ENCODE assay signal across 20 cellular contexts in genomic region chr15:80732148-80732547, GRCh38. TPM values are rescaled to one million over a fixed set of nuclear protein-coding genes. Genes with fewer than 3 reads are reported as not detected.
A peak's percentile ranks its signal among the peaks of the same experiment; 100 is the strongest.
DNase-seq lines count a peak whose midpoint lies in the region; ATAC-seq and TF ChIP-seq lines count a peak whose summit lies in the region.
"Had no signal": no experiment of that assay in that cellular context is flagged by ENCODE, and none has a peak within 500 bp of the region (broad histone marks: within the 10 kb centered on the region; RNA-seq: fewer than 3 reads in every experiment).

No MANE protein-coding gene starts in this region.

- no peak overlapping the region for H3K4me3 ChIP-seq in HEK293 (ENCODE audit: low read depth, low read length)
- no peak overlapping the region for H3K4me3 ChIP-seq in fibroblast of the aortic adventitia (ENCODE audit: low read depth, low read length)
- H3K4me3 ChIP-seq: BLaER1, GM12878, GM23338, K562 had no signal

- no peak overlapping the region for H3K4me3 Mint-ChIP-seq in brain
- H3K4me3 Mint-ChIP-seq: CD4-positive, alpha-beta memory T cell; GM23338 had no signal

- POLR2A ChIA-PET in HEK293 (lab: Yijun Ruan, JAX): interaction anchor here (0.6 kb wide), 1 partner anchor 29 kb away, joined by 3 read pairs; no protein-coding TSS in a partner anchor

- peak overlapping the region in 3 of 5 experiments; percentile 37 to 62 (median 41) for H3K27ac Mint-ChIP-seq in brain
- H3K27ac Mint-ChIP-seq: CD4-positive, alpha-beta memory T cell; GM23338 had no signal

- peak; percentile 46 for DNase-seq in fibroblast of the aortic adventitia (ENCODE audit: low read depth)
- no peak for DNase-seq in sciatic nerve (ENCODE audit: low spot score)
- no peak for DNase-seq in DMS153 treated with DMSO at 0.1 percent for 48 hours (lab: John Stamatoyannopoulos, UW; ENCODE audit: unreplicated experiment)
- no peak for DNase-seq in activated CD4-positive, alpha-beta T cell treated with anti-CD3 and anti-CD28 coated beads for 1 hour
- DNase-seq: CD4-positive, alpha-beta memory T cell; DMS53; EL; NCI-H1105 treated with DMSO at 0.1 percent for 48 hours; NCI-H1694 treated with DMSO at 0.1 percent for 48 hours; NCI-H774; SIG-M5 had no signal

- no peak overlapping the region for H3K27ac ChIP-seq in HEK293 (ENCODE audit: extremely low read depth, low read depth, low read length)
- H3K27ac ChIP-seq: BLaER1 had no signal

- no peaks in the 10 kb centered on the region for H3K36me3 ChIP-seq in HEK293 (ENCODE audit: control insufficient read depth in 2 of 2, insufficient read depth in 1 of 2, low read length in 2 of 2)

- H3K27me3 Mint-ChIP-seq in brain: no peaks in the 10 kb centered on the region
- H3K27me3 Mint-ChIP-seq: CD4-positive, alpha-beta memory T cell had no signal

- H3K9me3 ChIP-seq in HEK293 (ENCODE audit: control insufficient read depth, insufficient read depth, low read depth, low read length): no peaks in the 10 kb centered on the region

- peaks cover 25% of the 10 kb centered on the region for H3K4me1 ChIP-seq in HEK293 (ENCODE audit: control insufficient read depth, insufficient read depth, low read length)
- H3K4me1 ChIP-seq: BLaER1 had no signal

- ATAC-seq in sciatic nerve: peak; percentile 17
- ATAC-seq in GM18870 (IDR thresholded peaks at IDR 0.05; ENCODE audit: unreplicated experiment): no peak
- ATAC-seq: GM12878, GM23338, HCT116, K562 had no signal

- H3K4me1 Mint-ChIP-seq in brain: peaks cover 43% of the 10 kb centered on the region

- intact Hi-C loops in sciatic nerve (cut with DNase I): no loop called here

- no peaks in the 10 kb centered on the region for H3K9me3 Mint-ChIP-seq in brain
- H3K9me3 Mint-ChIP-seq: CD4-positive, alpha-beta memory T cell had no signal

- CTCF ChIA-PET in HEK293 (lab: Yijun Ruan, JAX): interaction anchor here (0.6 to 1.0 kb wide), 3 partner anchors 20 to 55 kb away, joined by 3 to 6 read pairs (median 5); no protein-coding TSS in a partner anchor

- TF ChIP-seq CTCF in HEK293 (tag by site-specific recombination; IDR thresholded peaks at IDR 0.05) (no peak), brain (conservative IDR thresholded peaks at IDR 0.05) (no peak), fibroblast of the aortic adventitia (IDR thresholded peaks at IDR 0.05; ENCODE audit: insufficient read depth, low read length) (no peak)

- H3K36me3 Mint-ChIP-seq in brain: peaks cover 8% of the 10 kb centered on the region
- H3K36me3 Mint-ChIP-seq: CD4-positive, alpha-beta memory T cell had no signal

TF ChIP-seq in HEK293, 187 proteins besides CTCF, POLR2A, EP300 and RAD21:
- TF ChIP-seq ZNF600 (tag by site-specific recombination; IDR thresholded peaks at IDR 0.05) (0 out of 2 replicates have a peak, but pooled peaks have one; percentile 11), SCRT1 (tag by site-specific recombination; IDR thresholded peaks at IDR 0.05; ENCODE audit: borderline replicate concordance) (no peak)

RNA-seq across cellular contexts. Expression of gene ABHD17C, which starts 37.0 kb away (rescaled TPM):
- polyA plus RNA-seq in brain (ENCODE audit: insufficient read depth, low read depth, low replicate concordance): 8.5 TPM
- 5.6 and 15.5 TPM in 2 replicates for total RNA-seq in fibroblast of the aortic adventitia (ENCODE audit: low replicate concordance)
- total RNA-seq in sciatic nerve: 3.8 TPM

RNA-seq across cellular contexts. Expression of gene CEMIP, which starts 47.0 kb away (rescaled TPM):
- polyA plus RNA-seq in brain (ENCODE audit: insufficient read depth, low read depth, low replicate concordance): 4.5 TPM
- 225 and 249 TPM in 2 replicates for total RNA-seq in fibroblast of the aortic adventitia (ENCODE audit: low replicate concordance)
- total RNA-seq in sciatic nerve: 9.9 TPM
- total RNA-seq: A673 had no signal
- polyA plus RNA-seq: K562 had no signal

Comparison
In these comparisons a context has a peak if more than half of its experiments do, and no peak if none do; other contexts are left out.
1. RNA of gene CEMIP, which starts 47.0 kb away (total RNA-seq): 225 to 249 TPM in fibroblast of the aortic adventitia; 9.9 TPM in sciatic nerve (single experiment); every median in the first group is over 10 times any median in the second.